In genomic region chr7:108630002-108630401, GRCh38 we compare ENCODE assay signal across 12 cellular contexts.
DNase-seq lines count a peak whose midpoint lies in the region; ATAC-seq and TF ChIP-seq lines count a peak whose summit lies in the region.
"Had no signal": no experiment of that assay in that cellular context is flagged by ENCODE, and none has a peak within 500 bp of the region (broad histone marks: within the 10 kb centered on the region; RNA-seq: fewer than 3 reads in every experiment).

No MANE protein-coding gene starts in this region.

- no peak overlapping the region for H3K4me2 ChIP-seq in IMR-90 (ENCODE audit: low read depth, low read length)
- no peak overlapping the region for H3K4me2 ChIP-seq in neural progenitor cell

- dilution Hi-C loops in IMR-90 (cut with HindIII; ENCODE audit: low sequenced_read_pairs, unreplicated experiment) = no loop called here

- no peak overlapping the region for H3K23ac ChIP-seq in IMR-90 (ENCODE audit: low read depth, low read length)

- no peaks in the 10 kb centered on the region for H3K4me1 ChIP-seq in IMR-90 (ENCODE audit: control insufficient read depth, insufficient read depth, low read length)
- no peaks in the 10 kb centered on the region for H3K4me1 ChIP-seq in Caco-2
- H3K4me1 ChIP-seq in neural progenitor cell = no peaks in the 10 kb centered on the region

- H2AK9ac ChIP-seq in IMR-90 (replicated peaks; ENCODE audit: low read depth, low read length, poor library complexity) = no peak overlapping the region

- DNase-seq in IMR-90 = peak; percentile 6
- DNase-seq in amniotic epithelial cell (ENCODE audit: low read depth) = peak; percentile 7
- peak; percentile 24 for DNase-seq in left cardiac atrium
- peak; percentile 81 for DNase-seq in retinal pigment epithelial cell (ENCODE audit: low read depth)
- no peak for DNase-seq in Caco-2
- no peak for DNase-seq in stimulated activated CD4-positive, alpha-beta T cell treated with anti-CD3 and anti-CD28 coated beads, Interleukin-4, amount 100 ng/mL, for 1 hour
- DNase-seq in neural progenitor cell (ENCODE audit: low spot score) = no peak
- DNase-seq: CD8-positive, alpha-beta memory T cell; central memory CD4-positive, alpha-beta T cell; NCI-H226 had no signal

- no TSS peak for BruUV-seq in IMR-90 (replicated peaks; lab: Mats Ljungman, UMichigan)
- no TSS peak for BruUV-seq in Caco-2 (replicated peaks; lab: Mats Ljungman, UMichigan)

- no peak overlapping the region for H4K91ac ChIP-seq in IMR-90 (ENCODE audit: insufficient read depth, low read depth, low read length)

- H2BK5ac ChIP-seq in IMR-90 (ENCODE audit: low read depth, low read length, poor library complexity, severe bottlenecking) = no peak overlapping the region

- H3K27me3 ChIP-seq in IMR-90 (ENCODE audit: control insufficient read depth, insufficient read depth, low read length) = no peaks in the 10 kb centered on the region; the same call in 1 of the 2 replicates
- no peaks in the 10 kb centered on the region for H3K27me3 ChIP-seq in Caco-2 (replicated peaks; ENCODE audit: control insufficient read depth, insufficient read depth, low read length)
- H3K27me3 ChIP-seq in neural progenitor cell = no peaks in the 10 kb centered on the region

- ATAC-seq in IMR-90 (ENCODE audit: low read depth) = peak; percentile 44; the same call in 1 of the 2 replicates
- peak; percentile 69 to 92 for ATAC-seq in left cardiac atrium

- no peak overlapping the region for H3K14ac ChIP-seq in IMR-90 (replicated peaks; ENCODE audit: low read depth, low read length)

- POLR2A ChIA-PET in IMR-90 (lab: Charles Lee; ENCODE audit: unreplicated experiment) (no interaction called here), Caco-2 (lab: Charles Lee) (no interaction called here)

- H3K79me1 ChIP-seq in IMR-90 (ENCODE audit: low read depth in 1 of 2, low read length in 2 of 2) = no peaks in the 10 kb centered on the region

- no peak overlapping the region for H3K27ac ChIP-seq in IMR-90 (ENCODE audit: insufficient read depth, low read length)
- H3K27ac ChIP-seq in neural progenitor cell = no peak overlapping the region

- H4K5ac ChIP-seq in IMR-90 (ENCODE audit: low read depth, low read length) = no peak overlapping the region

- H3K9me3 Mint-ChIP-seq in Caco-2 (ENCODE audit: unreplicated experiment) (no peaks in the 10 kb centered on the region), neural progenitor cell (no peaks in the 10 kb centered on the region)
- H3K9me3 Mint-ChIP-seq: activated T-helper 2 cell treated with anti-CD3 and anti-CD28 coated beads, Interferon-gamma antibody, Interleukin-2, Interleukin-4, amounts not matched to agents 10 μg/mL and 5 μg/mL and 100 μg/mL, durations not matched to agents 14 hours and 24 hours and 36 hours; CD8-positive, alpha-beta memory T cell; T-helper 2 cell treated with Interferon-gamma antibody and Interleukin-4, amounts not matched to agents 5 μg/mL and 100 μg/mL, for 36 hours had no signal

- no peaks in the 10 kb centered on the region for H3K79me2 ChIP-seq in neural progenitor cell (ENCODE audit: low read depth)

- H2AK5ac ChIP-seq in IMR-90 (ENCODE audit: low read depth, low read length) = no peak overlapping the region

- no peak overlapping the region for H3K4me3 Mint-ChIP-seq in Caco-2 (ENCODE audit: unreplicated experiment)
- H3K4me3 Mint-ChIP-seq in neural progenitor cell = no peak overlapping the region
- H3K4me3 Mint-ChIP-seq: CD8-positive, alpha-beta memory T cell; T-helper 2 cell treated with Interferon-gamma antibody and Interleukin-4, amounts not matched to agents 5 μg/mL and 100 μg/mL, for 36 hours had no signal

- no peak for TF ChIP-seq POLR2A in IMR-90 (IDR thresholded peaks at IDR 0.05; ENCODE audit: low read depth, low read length)

- H3K9me3 ChIP-seq in IMR-90 (ENCODE audit: control insufficient read depth, insufficient read depth, low read length) = no peaks in the 10 kb centered on the region
- 0 out of 2 replicates have a peak, but pooled peaks cover 6% of the 10 kb centered on the region for H3K9me3 ChIP-seq in Caco-2
- H3K9me3 ChIP-seq in neural progenitor cell (ENCODE audit: low read depth) = no peaks in the 10 kb centered on the region

- in situ Hi-C loops in IMR-90 (cut with MboI; ENCODE audit: low sequenced_read_pairs) = no loop called here

- no peaks in the 10 kb centered on the region for H4K20me1 ChIP-seq in IMR-90 (ENCODE audit: insufficient read depth, low read length)
- H4K20me1 ChIP-seq in neural progenitor cell (ENCODE audit: low read depth) = no peaks in the 10 kb centered on the region

- no peak overlapping the region for H3K4me3 ChIP-seq in IMR-90 (ENCODE audit: insufficient read depth, low read depth, low read length)
- H3K4me3 ChIP-seq in retinal pigment epithelial cell (ENCODE audit: low read length) = no peak overlapping the region
- H3K4me3 ChIP-seq in Caco-2 (ENCODE audit: low read depth, low read length) = no peak overlapping the region
- no peak overlapping the region for H3K4me3 ChIP-seq in neural progenitor cell

- H3K4me1 Mint-ChIP-seq in Caco-2 (ENCODE audit: low read depth, unreplicated experiment) = no peaks in the 10 kb centered on the region
- H3K4me1 Mint-ChIP-seq in neural progenitor cell = no peaks in the 10 kb centered on the region
- H3K4me1 Mint-ChIP-seq: CD8-positive, alpha-beta memory T cell had no signal

- no peaks in the 10 kb centered on the region for H3K9me1 ChIP-seq in IMR-90 (ENCODE audit: insufficient read depth, low read length)

- H3K4ac ChIP-seq in IMR-90 (ENCODE audit: low read depth, low read length) = no peak overlapping the region

- no peaks in the 10 kb centered on the region for H3F3A ChIP-seq in neural progenitor cell (ENCODE audit: low read depth)

- 0% methylated on average over 1 of the region's 2 CpGs; no CpG with 5 or more reads in 1 of the 2 experiments for WGBS in IMR-90 (ENCODE audit: extremely low coverage in 2 of 2, insufficient read length in 1 of 2), 2 experiments

- intact Hi-C loops in IMR-90 (cut with micrococcal nuclease) (no loop called here), left cardiac atrium (cut with DNase I) (no loop called here), Caco-2 (cut with micrococcal nuclease; ENCODE audit: unreplicated experiment) (no loop called here)

- CTCF ChIA-PET in IMR-90 (lab: Yijun Ruan, JAX) (no interaction called here), Caco-2 (lab: Charles Lee) (interaction anchor here (1.2 kb wide), 1 partner anchor 9 kb away, joined by 3 read pairs; no protein-coding TSS in a partner anchor)

- no peak overlapping the region for H3K9ac ChIP-seq in IMR-90 (ENCODE audit: low read depth, low read length)
- H3K9ac ChIP-seq in neural progenitor cell = no peak overlapping the region

- H2BK20ac ChIP-seq in IMR-90 (ENCODE audit: low read depth, low read length) = no peak overlapping the region

- H3K36me3 Mint-ChIP-seq in Caco-2 (ENCODE audit: insufficient read depth, unreplicated experiment) (no peaks in the 10 kb centered on the region), neural progenitor cell (no peaks in the 10 kb centered on the region)
- H3K36me3 Mint-ChIP-seq: CD8-positive, alpha-beta memory T cell had no signal

- no peak overlapping the region for H3K56ac ChIP-seq in IMR-90 (ENCODE audit: extremely low read depth, insufficient read depth, low read length)

- no peak overlapping the region for H2BK120ac ChIP-seq in IMR-90 (ENCODE audit: low read depth, low read length)

- H3K18ac ChIP-seq in IMR-90 (ENCODE audit: low read depth, low read length) = no peak overlapping the region

- no peak for TF ChIP-seq RAD21 in IMR-90 (IDR thresholded peaks at IDR 0.05; ENCODE audit: low read length)

- no peak for TF ChIP-seq CTCF in IMR-90 (conservative IDR thresholded peaks at IDR 0.05; ENCODE audit: low read depth, low read length)
- TF ChIP-seq CTCF in retinal pigment epithelial cell (conservative IDR thresholded peaks at IDR 0.05; ENCODE audit: low read depth, low read length) = no peak
- no peak for TF ChIP-seq CTCF in Caco-2 (IDR thresholded peaks at IDR 0.05; ENCODE audit: insufficient read depth in 1 of 2, low read depth in 1 of 2, low read length in 1 of 2, severe bottlenecking in 1 of 2, unreplicated experiment in 1 of 2)
- TF ChIP-seq CTCF in neural progenitor cell (IDR thresholded peaks at IDR 0.05) = no peak

- H3K36me3 ChIP-seq in IMR-90 (ENCODE audit: control insufficient read depth, insufficient read depth, low read length) (no peaks in the 10 kb centered on the region), Caco-2 (ENCODE audit: control insufficient read depth, insufficient read depth, low read length) (no peaks in the 10 kb centered on the region), neural progenitor cell (no peaks in the 10 kb centered on the region)

- no peak overlapping the region for H2BK15ac ChIP-seq in IMR-90 (ENCODE audit: low read depth, low read length)

- no peak overlapping the region for H2AFZ ChIP-seq in IMR-90 (replicated peaks; ENCODE audit: low read length, poor library complexity)
- H2AFZ ChIP-seq in neural progenitor cell (replicated peaks) = no peak overlapping the region

- H3K27me3 Mint-ChIP-seq in Caco-2 (ENCODE audit: insufficient read depth, unreplicated experiment) (peaks cover 5% of the 10 kb centered on the region), neural progenitor cell (ENCODE audit: insufficient read depth, low read depth) (no peaks in the 10 kb centered on the region)

- H3K27ac Mint-ChIP-seq in Caco-2 (ENCODE audit: unreplicated experiment) (no peak overlapping the region), neural progenitor cell (no peak overlapping the region)
- H3K27ac Mint-ChIP-seq: activated T-helper 2 cell treated with anti-CD3 and anti-CD28 coated beads, Interferon-gamma antibody, Interleukin-2, Interleukin-4, amounts not matched to agents 10 μg/mL and 5 μg/mL and 100 μg/mL, durations not matched to agents 14 hours and 24 hours and 36 hours; CD8-positive, alpha-beta memory T cell; T-helper 2 cell treated with Interferon-gamma antibody and Interleukin-4, amounts not matched to agents 5 μg/mL and 100 μg/mL, for 36 hours had no signal

- no peak overlapping the region for H4K8ac ChIP-seq in IMR-90 (ENCODE audit: low read depth in 2 of 2, low read length in 2 of 2)

TF ChIP-seq in IMR-90, 13 proteins besides CTCF, POLR2A, EP300 and RAD21 (continues in another document):
- no peak for TF ChIP-seq MAZ (IDR thresholded peaks at IDR 0.05; ENCODE audit: borderline replicate concordance, low read depth, low read length)
- TF ChIP-seq MAFK (IDR thresholded peaks at IDR 0.05; ENCODE audit: low read depth, low read length) = no peak
- TF ChIP-seq, protein P1, sequence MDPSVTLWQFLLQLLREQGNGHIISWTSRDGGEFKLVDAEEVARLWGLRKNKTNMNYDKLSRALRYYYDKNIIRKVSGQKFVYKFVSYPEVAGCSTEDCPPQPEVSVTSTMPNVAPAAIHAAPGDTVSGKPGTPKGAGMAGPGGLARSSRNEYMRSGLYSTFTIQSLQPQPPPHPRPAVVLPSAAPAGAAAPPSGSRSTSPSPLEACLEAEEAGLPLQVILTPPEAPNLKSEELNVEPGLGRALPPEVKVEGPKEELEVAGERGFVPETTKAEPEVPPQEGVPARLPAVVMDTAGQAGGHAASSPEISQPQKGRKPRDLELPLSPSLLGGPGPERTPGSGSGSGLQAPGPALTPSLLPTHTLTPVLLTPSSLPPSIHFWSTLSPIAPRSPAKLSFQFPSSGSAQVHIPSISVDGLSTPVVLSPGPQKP (IDR thresholded peaks at IDR 0.05; ENCODE audit: borderline replicate concordance, low read depth, low read length) = no peak
- TF ChIP-seq FOS (IDR thresholded peaks at IDR 0.05; ENCODE audit: low read depth, low read length) = no peak
- TF ChIP-seq RFX5 (IDR thresholded peaks at IDR 0.05; ENCODE audit: low read depth, low read length) = no peak

Comparison
In these comparisons a context has a peak if more than half of its experiments do, and no peak if none do; other contexts are left out.
1. DNase-seq: peak in IMR-90 (single experiment), amniotic epithelial cell (single experiment), left cardiac atrium (single experiment) and retinal pigment epithelial cell (single experiment); none in Caco-2 (0 of 2), stimulated activated CD4-positive, alpha-beta T cell treated with anti-CD3 and anti-CD28 coated beads, Interleukin-4, amount 100 ng/mL, for 1 hour (single experiment) and neural progenitor cell (single experiment).